Comparison of ENCODE assay signal across 1 cellular context in genomic region chr2:162092008-162092390, GRCh38.
TF ChIP-seq lines count a peak whose summit lies in the region.

No MANE protein-coding gene starts in this region.

TF ChIP-seq in SK-N-SH treated with all-trans-retinoic acid at 6 μM for 48 hours, 23 proteins besides CTCF, POLR2A, EP300 and RAD21 (continued from another document):
- no peak for TF ChIP-seq TSHZ2 (CRISPR knock-in tag; IDR thresholded peaks at IDR 0.05)
- no peak for TF ChIP-seq TOX (CRISPR knock-in tag; IDR thresholded peaks at IDR 0.05; ENCODE audit: borderline replicate concordance)
